In genomic region chr7:5527038-5527339, GRCh38 we compare ENCODE assay signal across 1 cellular context.
A peak's percentile ranks its signal among the peaks of the same experiment; 100 is the strongest.
TF ChIP-seq lines count a peak whose summit lies in the region.

No MANE protein-coding gene starts in this region.

TF ChIP-seq in WTC11, 78 proteins besides CTCF, POLR2A, EP300 and RAD21 (continued from another document):
- 0 out of 2 replicates have a peak, but pooled peaks have one; percentile 4 for TF ChIP-seq CDX4 (CRISPR knock-in tag; IDR thresholded peaks at IDR 0.05; ENCODE audit: borderline replicate concordance)
- 0 out of 2 replicates have a peak, but pooled peaks have one; percentile 4 for TF ChIP-seq NFATC4 (CRISPR knock-in tag; IDR thresholded peaks at IDR 0.05)
TF ChIP-seq in WTC11: peak in this region for 4; not testable (repeated sequence) for 74.
